8 cellular contexts compared by ENCODE assay signal in genomic region chrX:11100281-11101035, GRCh38. TPM values are rescaled to one million over a fixed set of nuclear protein-coding genes. Genes with fewer than 3 reads are reported as not detected.
DNase-seq lines count a peak whose midpoint lies in the region; ATAC-seq, FAIRE-seq and TF ChIP-seq lines count a peak whose summit lies in the region.

No MANE protein-coding gene starts in this region.

- H3K4me1 ChIP-seq in SJSA1 (replicated peaks) = peaks cover 21% of the 10 kb centered on the region

- TF ChIP-seq CTCF in BJ (IDR thresholded peaks at IDR 0.05; ENCODE audit: insufficient read depth, low read depth, low read length) = peak; percentile 56

- CTCF ChIA-PET in BJ (lab: Yijun Ruan, JAX) = interaction anchor here (0.5 to 1.0 kb wide), 4 partner anchors 344 to 535 kb away, joined by 3 to 7 read pairs (median 4); no protein-coding TSS in a partner anchor

- H3K27me3 ChIP-seq in BJ (ENCODE audit: control insufficient read depth, insufficient read depth, low read length) (no peaks in the 10 kb centered on the region), SJSA1 (replicated peaks) (no peaks in the 10 kb centered on the region)

- ATAC-seq in sciatic nerve (peak; percentile 81), GM19035 (IDR thresholded peaks at IDR 0.05; ENCODE audit: unreplicated experiment) (no peak)

- POLR2A ChIA-PET in BJ (lab: Charles Lee) = no interaction called here

- H3K9me3 ChIP-seq in SJSA1 (replicated peaks) = no peaks in the 10 kb centered on the region

- intact Hi-C loops in sciatic nerve (cut with DNase I) = no loop called here

- FAIRE-seq in HTR-8/SVneo (lab: Jason Lieb, UNC) = no peak

- DNase-seq in BJ (ENCODE audit: low read depth) = peak; percentile 31
- DNase-seq in HTR-8/SVneo (ENCODE audit: insufficient read length, low spot score) = peak; percentile 41
- DNase-seq in SJSA1 (ENCODE audit: low read depth in 1 of 2, low spot score in 2 of 2) = peak; percentile 62 to 78
- DNase-seq in globus pallidus (ENCODE audit: low spot score) = peak; percentile 60
- no peak for DNase-seq in sciatic nerve (ENCODE audit: low spot score)
- no peak for DNase-seq in NOMO-1 treated with DMSO at 0.1 percent for 48 hours (lab: John Stamatoyannopoulos, UW; ENCODE audit: unreplicated experiment)
- no peak for DNase-seq in activated effector memory CD4-positive, alpha-beta T cell treated with Interleukin-2 at 50 U/mL for 16 hours

- peak overlapping the region; percentile 91 for H3K27ac ChIP-seq in SJSA1

- no peaks in the 10 kb centered on the region for H3K36me3 ChIP-seq in BJ (ENCODE audit: control insufficient read depth, insufficient read depth, low read length)
- no peaks in the 10 kb centered on the region for H3K36me3 ChIP-seq in SJSA1

- H3K4me3 ChIP-seq in BJ (ENCODE audit: low read depth, low read length) (no peak overlapping the region), SJSA1 (no peak overlapping the region)

RNA-seq across cellular contexts. Expression of gene HCCS, which starts 10.7 kb away (rescaled TPM):
- 18.9 and 26.7 TPM in 2 replicates for polyA plus RNA-seq in BJ (2011; rRNA removed)
- 8.0 and 10.9 TPM in 2 replicates for polyA minus RNA-seq in BJ (2011; rRNA and poly(A)+ RNA removed)
- total RNA-seq in SJSA1 (2014; rRNA removed; shearing (Covaris generic)) = 22.6 and 42.7 TPM in 2 replicates
- 13.9 TPM for total RNA-seq in sciatic nerve

Comparison
In these comparisons a context has a peak if more than half of its experiments do, and no peak if none do; other contexts are left out.
1. DNase-seq: peak in BJ (single experiment), HTR-8/SVneo (single experiment), SJSA1 (2 of 2) and globus pallidus (single experiment); none in sciatic nerve (single experiment), NOMO-1 treated with DMSO at 0.1 percent for 48 hours (single experiment) and activated effector memory CD4-positive, alpha-beta T cell treated with Interleukin-2 at 50 U/mL for 16 hours (single experiment).